In the genomic region with DNA sequence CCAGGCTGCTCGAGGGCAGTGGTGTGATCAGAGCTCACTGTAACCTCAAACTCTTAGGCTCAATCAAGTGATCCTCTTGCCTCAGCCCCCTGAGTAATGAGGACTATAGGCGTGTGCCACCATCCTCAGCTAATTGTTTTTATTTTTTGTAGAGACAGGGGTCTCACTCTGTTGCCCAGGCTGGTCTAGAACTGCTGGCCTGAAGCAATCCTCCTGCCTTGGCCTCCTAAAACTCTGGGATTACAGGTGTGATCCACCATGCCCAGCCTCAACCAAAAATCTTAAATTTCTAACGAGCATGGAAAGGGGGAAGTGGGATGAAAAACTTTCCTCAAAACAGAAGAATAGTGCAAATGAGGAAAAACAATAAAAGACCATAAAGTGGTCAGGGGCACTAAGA, we compare ENCODE assay signal across 28 cellular contexts.
DNase-seq lines count a peak whose midpoint lies in the region; ATAC-seq, FAIRE-seq and TF ChIP-seq lines count a peak whose summit lies in the region.
"Had no signal": no experiment of that assay in that cellular context is flagged by ENCODE, and none has a peak within 500 bp of the region (broad histone marks: within the 10 kb centered on the region; RNA-seq: fewer than 3 reads in every experiment).

No MANE protein-coding gene starts in this region.

- H2AFZ ChIP-seq in OCI-LY1 (ENCODE audit: low read length) = no peak overlapping the region
- H2AFZ ChIP-seq in GM12878 (ENCODE audit: control insufficient read depth, low read depth, low read length) = no peak overlapping the region
- H2AFZ ChIP-seq: GM23338 had no signal

- no peak overlapping the region for H3K9ac ChIP-seq in OCI-LY1 (ENCODE audit: low read length)
- no peak overlapping the region for H3K9ac ChIP-seq in GM12878 (ENCODE audit: control insufficient read depth, insufficient read depth, low read length)

- H3K4me3 ChIP-seq in CD8-positive, alpha-beta T cell (ENCODE audit: low read depth, low read length) = no peak overlapping the region
- H3K4me3 ChIP-seq in OCI-LY1 (ENCODE audit: low read depth, low read length, poor library complexity, severe bottlenecking) (no peak overlapping the region), GM12878 (no peak overlapping the region)
- no peak overlapping the region for H3K4me3 ChIP-seq in naive thymus-derived CD4-positive, alpha-beta T cell (ENCODE audit: low read length)
- H3K4me3 ChIP-seq: A549, GM23338, Peyer's patch had no signal

- peak overlapping the region; percentile 17 for H3K27ac Mint-ChIP-seq in CD8-positive, alpha-beta T cell
- H3K27ac Mint-ChIP-seq in neural crest cell (ENCODE audit: unreplicated experiment) (no peak overlapping the region), progenitor cell of endocrine pancreas (no peak overlapping the region)
- peak overlapping the region in 2 of 9 donors; percentile 31 to 67 for H3K27ac Mint-ChIP-seq in naive thymus-derived CD4-positive, alpha-beta T cell
- H3K27ac Mint-ChIP-seq: GM23338; H9; HFFc6; T-helper 1 cell treated with Interleukin-12 subunit alpha and Interleukin-12 subunit beta and Interleukin-4 antibody, amounts not matched to agents 30 μg/mL and 1 μg/mL, for 36 hours had no signal

- FAIRE-seq in GM12878 (lab: Jason Lieb, UNC) = no peak
- FAIRE-seq: A549, GM18507 had no signal

- 46% methylated on average over 3 of the region's 3 CpGs for WGBS in GM12878 (ENCODE audit: insufficient coverage, insufficient replicate concordance, low lambda C conversion rate, missing lambda C conversion rate)

- H3F3A ChIP-seq in OCI-LY1 (ENCODE audit: insufficient read depth, low read length) = no peaks in the 10 kb centered on the region

- H3K36me3 Mint-ChIP-seq in CD8-positive, alpha-beta T cell = peaks cover 28% of the 10 kb centered on the region
- H3K36me3 Mint-ChIP-seq in neural crest cell (ENCODE audit: low read depth) = peaks cover 16% of the 10 kb centered on the region
- H3K36me3 Mint-ChIP-seq in progenitor cell of endocrine pancreas (ENCODE audit: insufficient read depth) = peaks cover 13% of the 10 kb centered on the region
- peaks cover 4 to 20% (median 17%) of the 10 kb centered on the region in 5 donors for H3K36me3 Mint-ChIP-seq in naive thymus-derived CD4-positive, alpha-beta T cell

- H4K20me1 ChIP-seq in OCI-LY1 (ENCODE audit: insufficient read depth, low read length) (no peaks in the 10 kb centered on the region), GM12878 (ENCODE audit: control insufficient read depth, insufficient read depth) (no peaks in the 10 kb centered on the region)

- SMC1A ChIA-PET in GM12878 (lab: Charles Lee; ENCODE audit: uncharacterized antibody, unreplicated experiment) = interaction anchor here (1.3 kb wide), 1 partner anchor 21 kb away, joined by 5 read pairs; no protein-coding TSS in a partner anchor

- peaks cover 43% of the 10 kb centered on the region for H3K4me1 Mint-ChIP-seq in CD8-positive, alpha-beta T cell (ENCODE audit: low read depth)
- H3K4me1 Mint-ChIP-seq in neural crest cell (peaks cover 15% of the 10 kb centered on the region), progenitor cell of endocrine pancreas (ENCODE audit: low read depth) (peaks cover 8% of the 10 kb centered on the region)
- H3K4me1 Mint-ChIP-seq in naive thymus-derived CD4-positive, alpha-beta T cell = peaks cover 16 to 62% (median 42%) of the 10 kb centered on the region in 7 donors

- TF ChIP-seq POLR2A in GM12878 (IDR thresholded peaks at IDR 0.05; ENCODE audit: low read depth, low read length) = no peak

- H3K4me1 ChIP-seq in CD8-positive, alpha-beta T cell (ENCODE audit: insufficient read depth, low read length) = peaks cover 8% of the 10 kb centered on the region
- peaks cover 32% of the 10 kb centered on the region for H3K4me1 ChIP-seq in OCI-LY1 (ENCODE audit: insufficient read depth, low read length, severe bottlenecking)
- peaks cover 8% of the 10 kb centered on the region for H3K4me1 ChIP-seq in GM12878 (ENCODE audit: control insufficient read depth, insufficient read depth, low read length)
- H3K4me1 ChIP-seq in naive thymus-derived CD4-positive, alpha-beta T cell (ENCODE audit: control insufficient read depth in 2 of 2, insufficient read depth in 2 of 2, low read length in 2 of 2) = peaks cover 6 to 11% of the 10 kb centered on the region in 2 donors

- no peaks in the 10 kb centered on the region for H3K9me3 Mint-ChIP-seq in CD8-positive, alpha-beta T cell
- H3K9me3 Mint-ChIP-seq in neural crest cell (peaks cover 9% of the 10 kb centered on the region), progenitor cell of endocrine pancreas (ENCODE audit: low read depth) (peaks cover 7% of the 10 kb centered on the region)
- peaks cover 0 to 2% (median 0%) of the 10 kb centered on the region in 11 donors for H3K9me3 Mint-ChIP-seq in naive thymus-derived CD4-positive, alpha-beta T cell
- H3K9me3 Mint-ChIP-seq: GM23338; HFFc6; T-helper 1 cell treated with Interleukin-12 subunit alpha and Interleukin-12 subunit beta and Interleukin-4 antibody, amounts not matched to agents 30 μg/mL and 1 μg/mL, for 36 hours had no signal

- no peak for ATAC-seq in CD8-positive, alpha-beta T cell
- ATAC-seq in GM12878 (no peak), GM21447 (IDR thresholded peaks at IDR 0.05; ENCODE audit: unreplicated experiment) (no peak), GM19463 (IDR thresholded peaks at IDR 0.05; ENCODE audit: unreplicated experiment) (no peak)
- ATAC-seq in naive thymus-derived CD4-positive, alpha-beta T cell = no peak
- ATAC-seq: A549, GM23338 had no signal

- DNase-seq in CD8-positive, alpha-beta T cell = no peak
- DNase-seq in GM12878 (ENCODE audit: low read depth, low spot score) (no peak), neural crest cell (ENCODE audit: low read depth, low spot score) (no peak), progenitor cell of endocrine pancreas (ENCODE audit: low spot score, unreplicated experiment) (no peak)
- DNase-seq in naive thymus-derived CD4-positive, alpha-beta T cell = no peak
- DNase-seq: AML-193, C1 segment of cervical spinal cord, Calu3, DMS79 treated with DMSO at 0.1 percent for 48 hours, H9, HFFc6, IMR-90, Karpas-422, NCI-H1105, NCI-H1436 treated with DMSO at 0.1 percent for 48 hours, NCI-H1930, NCI-H526 treated with DMSO at 0.1 percent for 48 hours, OCI-M1, Peyer's patch, SHP77 treated with DMSO at 0.1 percent for 48 hours, SW 1271 had no signal

- TF ChIP-seq RAD21 in GM12878 (IDR thresholded peaks at IDR 0.05; ENCODE audit: insufficient read depth, low read depth, low read length) = no peak

- no peak overlapping the region for H3K27ac ChIP-seq in CD8-positive, alpha-beta T cell (ENCODE audit: low read depth, low read length)
- H3K27ac ChIP-seq in OCI-LY1 (ENCODE audit: low read depth, low read length, poor library complexity, severe bottlenecking) = peak overlapping the region; percentile 83
- no peak overlapping the region for H3K27ac ChIP-seq in GM12878 (ENCODE audit: control insufficient read depth, insufficient read depth)
- H3K27ac ChIP-seq in naive thymus-derived CD4-positive, alpha-beta T cell (ENCODE audit: low read depth, low read length) = no peak overlapping the region
- H3K27ac ChIP-seq: A549, Peyer's patch had no signal

- no peaks in the 10 kb centered on the region for H3K27me3 Mint-ChIP-seq in CD8-positive, alpha-beta T cell (ENCODE audit: low read depth)
- H3K27me3 Mint-ChIP-seq in neural crest cell (ENCODE audit: low read depth) (no peaks in the 10 kb centered on the region), progenitor cell of endocrine pancreas (no peaks in the 10 kb centered on the region)
- H3K27me3 Mint-ChIP-seq in naive thymus-derived CD4-positive, alpha-beta T cell = no peaks in the 10 kb centered on the region

- in situ Hi-C loops in GM12878 (cut with MboI) = no loop called here

- no TSS peak for BruUV-seq in GM12878 (replicated peaks; lab: Mats Ljungman, UMichigan)

- H3K79me2 ChIP-seq in OCI-LY1 (ENCODE audit: insufficient read depth, low read length) (peaks cover 23% of the 10 kb centered on the region; the same call in 1 of the 2 replicates), GM12878 (ENCODE audit: control insufficient read depth, insufficient read depth, low read length) (peaks cover 21% of the 10 kb centered on the region)

- no peak overlapping the region for H3K4me2 ChIP-seq in OCI-LY1 (ENCODE audit: low read length)
- no peak overlapping the region for H3K4me2 ChIP-seq in GM12878 (ENCODE audit: control insufficient read depth, insufficient read depth)
- H3K4me2 ChIP-seq: A549, GM23338 had no signal

- TF ChIP-seq CTCF in CD8-positive, alpha-beta T cell (IDR thresholded peaks at IDR 0.05) = no peak
- TF ChIP-seq CTCF in OCI-LY1 (IDR thresholded peaks at IDR 0.05; ENCODE audit: low read length) = no peak
- no peak for TF ChIP-seq CTCF in GM12878 (IDR thresholded peaks at IDR 0.05 in 2 of 3, conservative IDR thresholded peaks at IDR 0.05 in 1 of 3; ENCODE audit: control insufficient read depth in 2 of 3, extremely low read depth in 1 of 3, insufficient read depth in 1 of 3, low read depth in 3 of 3, low read length in 3 of 3)
- TF ChIP-seq CTCF in neural crest cell (conservative IDR thresholded peaks at IDR 0.05) = no peak
- TF ChIP-seq CTCF in progenitor cell of endocrine pancreas (IDR thresholded peaks at IDR 0.05; ENCODE audit: unreplicated experiment) = no peak

- H3K9me2 ChIP-seq in OCI-LY1 (ENCODE audit: low read depth, low read length) = no peaks in the 10 kb centered on the region

- no peak for TF ChIP-seq EP300 in GM12878 (IDR thresholded peaks at IDR 0.05; ENCODE audit: borderline replicate concordance in 1 of 2, control insufficient read depth in 1 of 2, low read depth in 2 of 2, low read length in 2 of 2)

- POLR2A ChIA-PET in CD8-positive, alpha-beta T cell (lab: Charles Lee) = no interaction called here
- POLR2A ChIA-PET in GM12878 (lab: Charles Lee) = interaction anchor here (0.7 kb wide), 1 partner anchor 96 kb away, joined by 6 read pairs; no protein-coding TSS in a partner anchor
- POLR2A ChIA-PET in naive thymus-derived CD4-positive, alpha-beta T cell (lab: Charles Lee) = no interaction called here

- intact Hi-C loops in CD8-positive, alpha-beta T cell (cut with DNase I, micrococcal nuclease) = loop anchor here in 1 of 2 experiments (10.0 kb wide), 1 partner anchor 88 kb away; a partner anchor contains a TSS
- intact Hi-C loops in GM12878 (cut with micrococcal nuclease; ENCODE audit: unreplicated experiment) = no loop called here
- intact Hi-C loops in naive thymus-derived CD4-positive, alpha-beta T cell (cut with micrococcal nuclease) = no loop called here

- RAD21 ChIA-PET in GM12878 (lab: Charles Lee; ENCODE audit: unreplicated experiment) = no interaction called here

- no peaks in the 10 kb centered on the region for H3K36me3 ChIP-seq in CD8-positive, alpha-beta T cell (ENCODE audit: insufficient read depth, low read length)
- H3K36me3 ChIP-seq in OCI-LY1 (ENCODE audit: insufficient read depth, low read length) (peaks cover 31% of the 10 kb centered on the region), GM12878 (ENCODE audit: control insufficient read depth in 2 of 2, insufficient read depth in 2 of 2, low read length in 1 of 2) (no peaks in the 10 kb centered on the region)
- H3K36me3 ChIP-seq in naive thymus-derived CD4-positive, alpha-beta T cell (ENCODE audit: control insufficient read depth in 2 of 3, insufficient read depth in 3 of 3, low read length in 3 of 3) = peaks cover 0 to 5% (median 0%) of the 10 kb centered on the region in 3 experiments
- H3K36me3 ChIP-seq: Peyer's patch had no signal

- CTCF ChIA-PET in CD8-positive, alpha-beta T cell (lab: Charles Lee) = no interaction called here
- CTCF ChIA-PET in GM12878 (lab: Yijun Ruan, JAX) = no interaction called here
- CTCF ChIA-PET in naive thymus-derived CD4-positive, alpha-beta T cell (lab: Charles Lee) = no interaction called here

- H3K27me3 ChIP-seq in CD8-positive, alpha-beta T cell (ENCODE audit: insufficient read depth, low read length) = no peaks in the 10 kb centered on the region
- H3K27me3 ChIP-seq in OCI-LY1 (ENCODE audit: insufficient read depth, low read length) (no peaks in the 10 kb centered on the region), GM12878 (replicated peaks in 1 of 2; ENCODE audit: control insufficient read depth in 2 of 2, insufficient read depth in 2 of 2, low read length in 1 of 2) (no peaks in the 10 kb centered on the region)
- no peaks in the 10 kb centered on the region for H3K27me3 ChIP-seq in naive thymus-derived CD4-positive, alpha-beta T cell (ENCODE audit: control insufficient read depth in 2 of 2, insufficient read depth in 2 of 2, low read length in 2 of 2)
- H3K27me3 ChIP-seq: Peyer's patch had no signal

- H3K4me3 Mint-ChIP-seq in CD8-positive, alpha-beta T cell = no peak overlapping the region
- H3K4me3 Mint-ChIP-seq in neural crest cell = peak overlapping the region; percentile 52
- no peak overlapping the region for H3K4me3 Mint-ChIP-seq in progenitor cell of endocrine pancreas (ENCODE audit: low read depth)
- H3K4me3 Mint-ChIP-seq in naive thymus-derived CD4-positive, alpha-beta T cell = peak overlapping the region in 2 of 10 donors; percentile 25 to 42
- H3K4me3 Mint-ChIP-seq: GM23338; H9; HFFc6; T-helper 1 cell treated with Interleukin-12 subunit alpha and Interleukin-12 subunit beta and Interleukin-4 antibody, amounts not matched to agents 30 μg/mL and 1 μg/mL, for 36 hours had no signal

- no peaks in the 10 kb centered on the region for H3K9me3 ChIP-seq in CD8-positive, alpha-beta T cell (ENCODE audit: low read length)
- H3K9me3 ChIP-seq in OCI-LY1 (ENCODE audit: low read length) (0 out of 2 replicates have a peak, but pooled peaks cover 4% of the 10 kb centered on the region), GM12878 (replicated peaks; ENCODE audit: control insufficient read depth, insufficient read depth, low read length) (no peaks in the 10 kb centered on the region; the same call in 2 of the 3 replicates)
- H3K9me3 ChIP-seq in naive thymus-derived CD4-positive, alpha-beta T cell (ENCODE audit: control insufficient read depth in 2 of 3, low read length in 3 of 3) = no peaks in the 10 kb centered on the region
- H3K9me3 ChIP-seq: Peyer's patch had no signal
